ENCODE assay signal across 1 cellular context in genomic region chr6:139373154-139373927, GRCh38.
TF ChIP-seq lines count a peak whose summit lies in the region.

No MANE protein-coding gene starts in this region.

TF ChIP-seq in K562, 482 proteins besides CTCF, POLR2A, EP300 and RAD21 (continued from another document and continues in another):
- TF ChIP-seq, protein P1, sequence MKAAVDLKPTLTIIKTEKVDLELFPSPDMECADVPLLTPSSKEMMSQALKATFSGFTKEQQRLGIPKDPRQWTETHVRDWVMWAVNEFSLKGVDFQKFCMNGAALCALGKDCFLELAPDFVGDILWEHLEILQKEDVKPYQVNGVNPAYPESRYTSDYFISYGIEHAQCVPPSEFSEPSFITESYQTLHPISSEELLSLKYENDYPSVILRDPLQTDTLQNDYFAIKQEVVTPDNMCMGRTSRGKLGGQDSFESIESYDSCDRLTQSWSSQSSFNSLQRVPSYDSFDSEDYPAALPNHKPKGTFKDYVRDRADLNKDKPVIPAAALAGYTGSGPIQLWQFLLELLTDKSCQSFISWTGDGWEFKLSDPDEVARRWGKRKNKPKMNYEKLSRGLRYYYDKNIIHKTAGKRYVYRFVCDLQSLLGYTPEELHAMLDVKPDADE (conservative IDR thresholded peaks at IDR 0.05; ENCODE audit: control insufficient read depth, low read depth, low read length): 0 out of 2 replicates have a peak, but pooled peaks have one; percentile 42
- TF ChIP-seq NFE2 (IDR thresholded peaks at IDR 0.05; ENCODE audit: low read depth): no peak
- TF ChIP-seq, protein P2, sequence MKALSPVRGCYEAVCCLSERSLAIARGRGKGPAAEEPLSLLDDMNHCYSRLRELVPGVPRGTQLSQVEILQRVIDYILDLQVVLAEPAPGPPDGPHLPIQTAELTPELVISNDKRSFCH (CRISPR knock-in tag; IDR thresholded peaks at IDR 0.05): no peak
- TF ChIP-seq, protein P2 (tag; IDR thresholded peaks at IDR 0.05): peak; percentile 35; the same call in 1 of the 2 replicates
- no peak for TF ChIP-seq GTF2A2 (tag; IDR thresholded peaks at IDR 0.05)
- TF ChIP-seq LARP7 (IDR thresholded peaks at IDR 0.05): no peak
- TF ChIP-seq RBM22 (IDR thresholded peaks at IDR 0.05; ENCODE audit: low read depth, low read length, poor library complexity, severe bottlenecking): peak; percentile 90
- 0 out of 2 replicates have a peak, but pooled peaks have one; percentile 42 for TF ChIP-seq KLF1 (tag; IDR thresholded peaks at IDR 0.05)
- no peak for TF ChIP-seq CUX1 (CRISPR knock-in tag; IDR thresholded peaks at IDR 0.05)
- TF ChIP-seq FUS (optimal IDR thresholded peaks at IDR 0.05; ENCODE audit: low read depth, low read length): no peak
- TF ChIP-seq, protein P3, sequence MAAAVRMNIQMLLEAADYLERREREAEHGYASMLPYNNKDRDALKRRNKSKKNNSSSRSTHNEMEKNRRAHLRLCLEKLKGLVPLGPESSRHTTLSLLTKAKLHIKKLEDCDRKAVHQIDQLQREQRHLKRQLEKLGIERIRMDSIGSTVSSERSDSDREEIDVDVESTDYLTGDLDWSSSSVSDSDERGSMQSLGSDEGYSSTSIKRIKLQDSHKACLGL (CRISPR knock-in tag; IDR thresholded peaks at IDR 0.05; ENCODE audit: borderline replicate concordance, poor library complexity, severe bottlenecking): no peak
- no peak for TF ChIP-seq E2F8 (IDR thresholded peaks at IDR 0.05; ENCODE audit: low read depth, partially characterized antibody)
- no peak for TF ChIP-seq CEBPG (CRISPR knock-in tag; IDR thresholded peaks at IDR 0.05)
- TF ChIP-seq CEBPG (tag; conservative IDR thresholded peaks at IDR 0.05 in 1 of 2, IDR thresholded peaks at IDR 0.05 in 1 of 2): no peak
- TF ChIP-seq ATF7 (IDR thresholded peaks at IDR 0.05): peak; percentile 54; the same call in 1 of the 2 replicates
- no peak for TF ChIP-seq CTCFL (IDR thresholded peaks at IDR 0.05; ENCODE audit: borderline replicate concordance, insufficient read depth, low read depth, low read length, poor library complexity, severe bottlenecking)
- no peak for TF ChIP-seq THAP7 (CRISPR knock-in tag; IDR thresholded peaks at IDR 0.05)
- TF ChIP-seq SLC30A9 (CRISPR knock-in tag; IDR thresholded peaks at IDR 0.05): no peak
- TF ChIP-seq NRF1 (conservative IDR thresholded peaks at IDR 0.05 in 1 of 2, IDR thresholded peaks at IDR 0.05 in 1 of 2): peak; percentile 40 to 53; a peak in 2 of 4 replicates
- TF ChIP-seq KDM2B (CRISPR knock-in tag; IDR thresholded peaks at IDR 0.05): no peak
- TF ChIP-seq ZNF12 (CRISPR knock-in tag; IDR thresholded peaks at IDR 0.05): no peak
- TF ChIP-seq MXI1 (IDR thresholded peaks at IDR 0.05; ENCODE audit: low read depth, low read length): no peak
- TF ChIP-seq, protein P4, sequence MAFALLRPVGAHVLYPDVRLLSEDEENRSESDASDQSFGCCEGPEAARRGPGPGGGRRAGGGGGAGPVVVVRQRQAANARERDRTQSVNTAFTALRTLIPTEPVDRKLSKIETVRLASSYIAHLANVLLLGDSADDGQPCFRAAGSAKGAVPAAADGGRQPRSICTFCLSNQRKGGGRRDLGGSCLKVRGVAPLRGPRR (CRISPR knock-in tag; IDR thresholded peaks at IDR 0.05): peak; percentile 24; the same call in 1 of the 2 replicates
- TF ChIP-seq USF2 (CRISPR knock-in tag; IDR thresholded peaks at IDR 0.05): no peak
- TF ChIP-seq SNIP1 (IDR thresholded peaks at IDR 0.05; ENCODE audit: low read depth): no peak
- peak; percentile 78 for TF ChIP-seq CCNT2 (IDR thresholded peaks at IDR 0.05; ENCODE audit: borderline replicate concordance, extremely low read depth, insufficient read length, low read depth, low read length)
- TF ChIP-seq ZNF639 (CRISPR knock-in tag; conservative IDR thresholded peaks at IDR 0.05 in 1 of 2, IDR thresholded peaks at IDR 0.05 in 1 of 2): 0 out of 4 replicates have a peak, but pooled peaks of 1 of the 2 experiments have one; percentile 30
- peak; percentile 53; the same call in 1 of the 2 replicates for TF ChIP-seq ZSCAN32 (CRISPR knock-in tag; IDR thresholded peaks at IDR 0.05)
- TF ChIP-seq NR2C1 (IDR thresholded peaks at IDR 0.05): no peak
- TF ChIP-seq NR2C1 (tag; IDR thresholded peaks at IDR 0.05): no peak
- no peak for TF ChIP-seq TAF1 (IDR thresholded peaks at IDR 0.05; ENCODE audit: control insufficient read depth, extremely low read depth, insufficient read depth, low read length, severe bottlenecking)
- TF ChIP-seq RREB1 (CRISPR knock-in tag; IDR thresholded peaks at IDR 0.05): peak; percentile 17; the same call in 1 of the 2 replicates
- no peak for TF ChIP-seq POU5F1 (IDR thresholded peaks at IDR 0.05; ENCODE audit: borderline replicate concordance, low read depth, low read length, partially characterized antibody)
